In genomic region chr9:123642291-123643278, GRCh38 we compare ENCODE assay signal across 11 cellular contexts.
A peak's percentile ranks its signal among the peaks of the same experiment; 100 is the strongest.
DNase-seq lines count a peak whose midpoint lies in the region; ATAC-seq, FAIRE-seq and TF ChIP-seq lines count a peak whose summit lies in the region.
"Had no signal": no experiment of that assay in that cellular context is flagged by ENCODE, and none has a peak within 500 bp of the region (broad histone marks: within the 10 kb centered on the region; RNA-seq: fewer than 3 reads in every experiment).

No MANE protein-coding gene starts in this region.

- H4K91ac ChIP-seq in H1 (replicated peaks; ENCODE audit: insufficient read length, low read length): no peak overlapping the region

- H2BK20ac ChIP-seq in H1 (ENCODE audit: low read length): no peak overlapping the region

- no peak for TF ChIP-seq CTCF in H1 (IDR thresholded peaks at IDR 0.05; ENCODE audit: control extremely low read depth in 1 of 3, insufficient read depth in 1 of 3, low read depth in 1 of 3, low read length in 3 of 3)
- TF ChIP-seq CTCF in GM23338 (conservative IDR thresholded peaks at IDR 0.05; ENCODE audit: low read depth in 2 of 2): no peak

- no peak for ATAC-seq in GM23338
- ATAC-seq in HG03469 (IDR thresholded peaks at IDR 0.05; ENCODE audit: unreplicated experiment): no peak
- ATAC-seq in GM19467 (IDR thresholded peaks at IDR 0.05; ENCODE audit: unreplicated experiment): no peak

- no peaks in the 10 kb centered on the region for H3K9me3 ChIP-seq in H1 (ENCODE audit: insufficient read depth in 2 of 2, low read depth in 1 of 2, low read length in 1 of 2)

- H3K36me3 Mint-ChIP-seq in GM23338 (ENCODE audit: low read depth): no peaks in the 10 kb centered on the region; the same call in 2 of the 3 replicates

- no peaks in the 10 kb centered on the region for H4K20me1 ChIP-seq in H1 (replicated peaks in 1 of 2; ENCODE audit: control insufficient read depth in 1 of 2, insufficient read depth in 2 of 2, low read length in 2 of 2)
- H4K20me1 ChIP-seq in GM23338 (replicated peaks; ENCODE audit: insufficient read depth): peaks cover 9% of the 10 kb centered on the region; the same call in 1 of the 2 replicates

- no peak overlapping the region for H3K27ac Mint-ChIP-seq in GM23338

- H3K9ac ChIP-seq in H1 (replicated peaks in 1 of 4; ENCODE audit: extremely low read depth in 1 of 4, low read depth in 3 of 4, low read length in 3 of 4) (no peak overlapping the region), rectal smooth muscle tissue (ENCODE audit: low read length) (no peak overlapping the region)

- no peaks in the 10 kb centered on the region for H3K79me1 ChIP-seq in H1 (ENCODE audit: low read depth, low read length)

- no peaks in the 10 kb centered on the region for H3K27me3 Mint-ChIP-seq in GM23338 (ENCODE audit: insufficient read depth, low read depth, poor library complexity)

- H4K5ac ChIP-seq in H1 (ENCODE audit: insufficient read length, low read depth, low read length): no peak overlapping the region

- H3K27me3 ChIP-seq in H1 (replicated peaks in 1 of 4; ENCODE audit: control insufficient read depth in 3 of 4, extremely low read depth in 1 of 4, insufficient read depth in 3 of 4, low read length in 3 of 4) (no peaks in the 10 kb centered on the region), rectal smooth muscle tissue (ENCODE audit: control insufficient read depth, insufficient read depth, low read length) (no peaks in the 10 kb centered on the region), GM23338 (ENCODE audit: insufficient read depth) (no peaks in the 10 kb centered on the region)

- H3K23ac ChIP-seq in H1 (ENCODE audit: insufficient read length): no peak overlapping the region

- no peak overlapping the region for H2BK15ac ChIP-seq in H1 (ENCODE audit: low read length)

- no peaks in the 10 kb centered on the region for H3K9me3 Mint-ChIP-seq in GM23338
- H3K9me3 Mint-ChIP-seq: nephron had no signal

- no peak overlapping the region for H3K56ac ChIP-seq in H1 (replicated peaks; ENCODE audit: insufficient read length, low read depth, low read length)

- no peak overlapping the region for H2BK5ac ChIP-seq in H1 (ENCODE audit: low read depth, low read length)

- no peak overlapping the region for H2BK12ac ChIP-seq in H1 (ENCODE audit: low read depth, low read length)

- H3K9me2 ChIP-seq in GM23338 (ENCODE audit: insufficient read depth): no peaks in the 10 kb centered on the region

- H3K4me1 ChIP-seq in H1 (replicated peaks in 1 of 4; ENCODE audit: control insufficient read depth in 3 of 4, insufficient read depth in 4 of 4, low read length in 3 of 4) (no peaks in the 10 kb centered on the region), rectal smooth muscle tissue (ENCODE audit: control insufficient read depth, insufficient read depth, low read length) (no peaks in the 10 kb centered on the region), GM23338 (ENCODE audit: insufficient read depth) (peaks cover 7% of the 10 kb centered on the region; the same call in 1 of the 2 replicates)

- H3F3A ChIP-seq in GM23338 (replicated peaks; ENCODE audit: low read depth): no peaks in the 10 kb centered on the region

- no peak for TF ChIP-seq POLR2A in H1 (IDR thresholded peaks at IDR 0.05; ENCODE audit: control extremely low read depth in 1 of 2, low read depth in 2 of 2, low read length in 2 of 2)

- H3K27ac ChIP-seq in H1 (ENCODE audit: low read depth, low read length) (no peak overlapping the region), rectal smooth muscle tissue (ENCODE audit: low read depth, low read length) (no peak overlapping the region), GM23338 (ENCODE audit: low read depth) (no peak overlapping the region)

- DNase-seq in HT-29 (ENCODE audit: low spot score): peak; percentile 38
- peak; percentile 97 to 99 for DNase-seq in NCI-H524 (lab: John Stamatoyannopoulos, UW)
- DNase-seq in H1 (ENCODE audit: low read depth in 1 of 2, low spot score in 2 of 2): no peak
- no peak for DNase-seq in GM23338 (ENCODE audit: low spot score)
- no peak for DNase-seq in stimulated activated CD8-positive, alpha-beta memory T cell treated with anti-CD3 and anti-CD28 coated beads, Interleukin-4, amount 100 ng/mL, for 48 hours

- no peak for FAIRE-seq in H1 (lab: Jason Lieb, UNC)
- FAIRE-seq: endometrium, G401.6 had no signal

- CTCF ChIA-PET in H1 (lab: Charles Lee; ENCODE audit: partially characterized antibody): interaction anchor here (0.9 kb wide), 1 partner anchor 209 kb away, joined by 3 read pairs; no protein-coding TSS in a partner anchor

- no peak overlapping the region for H3K4ac ChIP-seq in H1 (replicated peaks; ENCODE audit: insufficient read length, low read depth, low read length)

- H4K8ac ChIP-seq in H1 (ENCODE audit: extremely low read depth, insufficient read depth, low read length): no peak overlapping the region

- H3K14ac ChIP-seq in H1 (ENCODE audit: insufficient read length): no peak overlapping the region

- no peak overlapping the region for H2AFZ ChIP-seq in H1 (ENCODE audit: low read length)
- no peak overlapping the region for H2AFZ ChIP-seq in GM23338

- TF ChIP-seq RAD21 in H1 (IDR thresholded peaks at IDR 0.05 in 1 of 2, conservative IDR thresholded peaks at IDR 0.05 in 1 of 2; ENCODE audit: low read depth in 2 of 2, low read length in 2 of 2): no peak

- H3K4me2 ChIP-seq in H1 (ENCODE audit: insufficient read depth in 1 of 2, low read depth in 2 of 2, low read length in 2 of 2) (no peak overlapping the region), GM23338 (no peak overlapping the region)

- no peak for TF ChIP-seq EP300 in H1 (IDR thresholded peaks at IDR 0.05; ENCODE audit: borderline replicate concordance in 1 of 2, low read depth in 2 of 2, low read length in 2 of 2)

- H3K4me3 ChIP-seq in H1 (ENCODE audit: extremely low read depth in 1 of 4, insufficient read depth in 2 of 4, low read depth in 3 of 4, low read length in 4 of 4) (no peak overlapping the region), rectal smooth muscle tissue (ENCODE audit: low read length) (peak overlapping the region; percentile 10), GM23338 (no peak overlapping the region)

- 0 out of 2 replicates have a peak overlapping the region, but pooled peaks have one; percentile 6 for H2AK5ac ChIP-seq in H1 (ENCODE audit: low read depth, low read length)

- H3K79me2 ChIP-seq in H1 (ENCODE audit: control insufficient read depth in 1 of 2, insufficient read depth in 2 of 2, low read length in 2 of 2) (no peaks in the 10 kb centered on the region), GM23338 (replicated peaks; ENCODE audit: insufficient read depth) (no peaks in the 10 kb centered on the region)

- no peaks in the 10 kb centered on the region; the same call in 1 of the 2 replicates for H3K23me2 ChIP-seq in H1 (ENCODE audit: low read depth, low read length)

- H3K18ac ChIP-seq in H1 (ENCODE audit: extremely low read depth, low read length): no peak overlapping the region

- no peak overlapping the region for H3K4me3 Mint-ChIP-seq in GM23338
- H3K4me3 Mint-ChIP-seq: nephron had no signal

- POLR2A ChIA-PET in H1 (lab: Charles Lee; ENCODE audit: partially characterized antibody): no interaction called here

- 91% methylated on average over 12 of the region's 12 CpGs; no CpG with 5 or more reads in 1 of the 2 experiments for WGBS in H1 (ENCODE audit: extremely low coverage in 1 of 2, insufficient coverage in 1 of 2, insufficient read length in 1 of 2, insufficient replicate concordance in 2 of 2, low coverage in 1 of 2, low lambda C conversion rate in 2 of 2, missing lambda C conversion rate in 1 of 2), 2 experiments

- H2BK120ac ChIP-seq in H1 (replicated peaks; ENCODE audit: low read depth, low read length): no peak overlapping the region

- no peaks in the 10 kb centered on the region; a peak in 1 of 8 replicates for H3K36me3 ChIP-seq in H1 (ENCODE audit: control insufficient read depth in 2 of 4, insufficient read depth in 4 of 4, low read length in 3 of 4)
- peaks cover 3% of the 10 kb centered on the region for H3K36me3 ChIP-seq in rectal smooth muscle tissue (ENCODE audit: control insufficient read depth, insufficient read depth, low read length)
- H3K36me3 ChIP-seq in GM23338 (ENCODE audit: insufficient read depth): no peaks in the 10 kb centered on the region

- H3K4me1 Mint-ChIP-seq in GM23338: peaks cover 17% of the 10 kb centered on the region; the same call in 2 of the 3 replicates

TF ChIP-seq in H1, 55 proteins besides CTCF, POLR2A, EP300 and RAD21 (continues in another document):
- TF ChIP-seq ATF2 (IDR thresholded peaks at IDR 0.05; ENCODE audit: low read length) (no peak), SP2 (IDR thresholded peaks at IDR 0.05; ENCODE audit: low read length) (no peak), ASH2L (IDR thresholded peaks at IDR 0.05; ENCODE audit: low read length) (no peak), EZH2 (IDR thresholded peaks at IDR 0.05; ENCODE audit: low read depth, low read length, severe bottlenecking) (no peak), TEAD4 (IDR thresholded peaks at IDR 0.05; ENCODE audit: low read depth, low read length) (no peak)

TF ChIP-seq in GM23338, 12 proteins besides CTCF, POLR2A, EP300 and RAD21 (continues in another document):
- TF ChIP-seq ZNF114 (CRISPR knock-in tag; IDR thresholded peaks at IDR 0.05) (no peak), POLR2AphosphoS5 (IDR thresholded peaks at IDR 0.05; ENCODE audit: low read depth) (no peak), REST (IDR thresholded peaks at IDR 0.05; ENCODE audit: unreplicated experiment) (no peak), JUNB (IDR thresholded peaks at IDR 0.05; ENCODE audit: unreplicated experiment) (no peak), STAT1 (IDR thresholded peaks at IDR 0.05; ENCODE audit: unreplicated experiment) (no peak)

Comparison
In these comparisons a context has a peak if more than half of its experiments do, and no peak if none do; other contexts are left out.
1. DNase-seq: peak in HT-29 (single experiment) and NCI-H524 (2 of 2); none in H1 (0 of 2), GM23338 (single experiment) and stimulated activated CD8-positive, alpha-beta memory T cell treated with anti-CD3 and anti-CD28 coated beads, Interleukin-4, amount 100 ng/mL, for 48 hours (single experiment).